In genomic region chr12:42014972-42015371, GRCh38 we compare ENCODE assay signal across 35 cellular contexts.
"Had no signal": no experiment of that assay in that cellular context is flagged by ENCODE, and none has a peak within 500 bp of the region (broad histone marks: within the 10 kb centered on the region; RNA-seq: fewer than 3 reads in every experiment).

No MANE protein-coding gene starts in this region.

- H3K27me3 ChIP-seq: adrenal gland, breast epithelium, MG63 had no signal

- ATAC-seq: activated T-helper 17 cell treated with anti-CD3 and anti-CD28 coated beads, Interleukin-2, amount 50 U/mL, for 72 hours; Panc1; Right ventricle myocardium inferior; T-cell had no signal

- H3K4me1 ChIP-seq: adrenal gland, breast epithelium had no signal

- H3K9ac ChIP-seq: KMS-11 had no signal

- FAIRE-seq: TTC549 had no signal

- H3K36me3 ChIP-seq: adrenal gland, breast epithelium, MG63 had no signal

- H3K4me3 ChIP-seq: adrenal gland, breast epithelium, MG63, SK-N-MC had no signal

- DNase-seq: activated B cell treated with CpG ODN at 0.5 μM for 24 hours; activated CD4-positive, alpha-beta T cell treated with anti-CD3 and anti-CD28 coated beads for 1 hour; activated CD4-positive, alpha-beta T cell treated with anti-CD3 and anti-CD28 coated beads, Interleukin-2, amount 10 ng/mL, durations not matched to agents 24 days and 14 days; activated CD4-positive, alpha-beta T cell treated with anti-CD3 and anti-CD28 coated beads, Interleukin-2, amount 50 U/mL, for 48 hours; activated gamma-delta T cell; activated naive CD4-positive, alpha-beta T cell treated with anti-CD3 and anti-CD28 coated beads, Interleukin-2, amount 10 ng/mL, durations not matched to agents 7 days and 5 days; activated naive CD8-positive, alpha-beta T cell treated with anti-CD3 and anti-CD28 coated beads, Interleukin-2, amount 10 ng/mL, durations not matched to agents 7 days and 5 days; activated T-cell treated with anti-CD3 and anti-CD28 coated beads for 4 hours; activated T-cell treated with anti-CD3 and anti-CD28 coated beads, Interleukin-2, amount 50 U/mL, for 48 hours; adrenal gland; anterior cingulate cortex; caudate nucleus; MG63; MV-4-11; NCI-H1092 treated with DMSO at 0.1 percent for 48 hours; NCI-H1417 treated with DMSO at 0.1 percent for 48 hours; NCI-H1694 treated with DMSO at 0.1 percent for 48 hours; NCI-H2029 treated with DMSO at 0.1 percent for 48 hours; NCI-H2171; NCI-H2227 treated with DMSO at 0.1 percent for 48 hours; NCI-H446 treated with DMSO at 0.1 percent for 48 hours; NCI-H524 treated with DMSO at 0.1 percent for 48 hours; NCI-H748 treated with DMSO at 0.1 percent for 48 hours; OCI-M1; RPMI8226; T-cell; T-helper 2 cell; T1000 had no signal

- H3K9me3 ChIP-seq: adrenal gland, breast epithelium, MG63 had no signal

- H3K27ac ChIP-seq: adrenal gland, breast epithelium, KMS-11, SK-N-MC had no signal

- H3K4me2 ChIP-seq: KMS-11 had no signal
